1 cellular context compared by ENCODE assay signal in the genomic region with DNA sequence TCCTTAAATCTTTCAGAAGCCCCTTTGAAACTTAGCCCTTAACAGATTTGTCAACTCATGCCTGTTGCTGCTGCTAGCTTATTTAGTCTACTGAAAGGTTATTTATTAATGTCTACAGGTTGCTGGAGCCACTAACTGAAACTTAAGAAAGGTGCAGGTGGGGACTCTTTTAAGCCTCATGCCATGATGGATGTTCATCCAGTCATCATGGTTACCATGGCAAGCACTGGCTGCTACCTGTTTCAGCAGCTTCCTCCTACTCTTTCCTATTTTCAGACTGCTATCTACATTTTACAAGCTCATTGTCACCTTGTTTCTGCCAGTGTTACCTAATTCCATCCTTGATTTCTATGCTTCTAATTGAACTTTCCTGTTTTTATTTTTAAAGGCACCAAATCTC.
TF ChIP-seq lines count a peak whose summit lies in the region.

No MANE protein-coding gene starts in this region.

TF ChIP-seq in GM23338, 12 proteins besides CTCF, POLR2A, EP300 and RAD21 (continued from another document):
- TF ChIP-seq, protein P1, sequence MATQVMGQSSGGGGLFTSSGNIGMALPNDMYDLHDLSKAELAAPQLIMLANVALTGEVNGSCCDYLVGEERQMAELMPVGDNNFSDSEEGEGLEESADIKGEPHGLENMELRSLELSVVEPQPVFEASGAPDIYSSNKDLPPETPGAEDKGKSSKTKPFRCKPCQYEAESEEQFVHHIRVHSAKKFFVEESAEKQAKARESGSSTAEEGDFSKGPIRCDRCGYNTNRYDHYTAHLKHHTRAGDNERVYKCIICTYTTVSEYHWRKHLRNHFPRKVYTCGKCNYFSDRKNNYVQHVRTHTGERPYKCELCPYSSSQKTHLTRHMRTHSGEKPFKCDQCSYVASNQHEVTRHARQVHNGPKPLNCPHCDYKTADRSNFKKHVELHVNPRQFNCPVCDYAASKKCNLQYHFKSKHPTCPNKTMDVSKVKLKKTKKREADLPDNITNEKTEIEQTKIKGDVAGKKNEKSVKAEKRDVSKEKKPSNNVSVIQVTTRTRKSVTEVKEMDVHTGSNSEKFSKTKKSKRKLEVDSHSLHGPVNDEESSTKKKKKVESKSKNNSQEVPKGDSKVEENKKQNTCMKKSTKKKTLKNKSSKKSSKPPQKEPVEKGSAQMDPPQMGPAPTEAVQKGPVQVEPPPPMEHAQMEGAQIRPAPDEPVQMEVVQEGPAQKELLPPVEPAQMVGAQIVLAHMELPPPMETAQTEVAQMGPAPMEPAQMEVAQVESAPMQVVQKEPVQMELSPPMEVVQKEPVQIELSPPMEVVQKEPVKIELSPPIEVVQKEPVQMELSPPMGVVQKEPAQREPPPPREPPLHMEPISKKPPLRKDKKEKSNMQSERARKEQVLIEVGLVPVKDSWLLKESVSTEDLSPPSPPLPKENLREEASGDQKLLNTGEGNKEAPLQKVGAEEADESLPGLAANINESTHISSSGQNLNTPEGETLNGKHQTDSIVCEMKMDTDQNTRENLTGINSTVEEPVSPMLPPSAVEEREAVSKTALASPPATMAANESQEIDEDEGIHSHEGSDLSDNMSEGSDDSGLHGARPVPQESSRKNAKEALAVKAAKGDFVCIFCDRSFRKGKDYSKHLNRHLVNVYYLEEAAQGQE (IDR thresholded peaks at IDR 0.05; ENCODE audit: unreplicated experiment): no peak
- no peak for TF ChIP-seq STAT1 (IDR thresholded peaks at IDR 0.05; ENCODE audit: unreplicated experiment)
- TF ChIP-seq EZH2 (IDR thresholded peaks at IDR 0.05; ENCODE audit: low read depth, unreplicated experiment): no peak
- no peak for TF ChIP-seq ZNF331 (CRISPR knock-in tag; IDR thresholded peaks at IDR 0.05; ENCODE audit: low read depth)
- TF ChIP-seq, protein P2, sequence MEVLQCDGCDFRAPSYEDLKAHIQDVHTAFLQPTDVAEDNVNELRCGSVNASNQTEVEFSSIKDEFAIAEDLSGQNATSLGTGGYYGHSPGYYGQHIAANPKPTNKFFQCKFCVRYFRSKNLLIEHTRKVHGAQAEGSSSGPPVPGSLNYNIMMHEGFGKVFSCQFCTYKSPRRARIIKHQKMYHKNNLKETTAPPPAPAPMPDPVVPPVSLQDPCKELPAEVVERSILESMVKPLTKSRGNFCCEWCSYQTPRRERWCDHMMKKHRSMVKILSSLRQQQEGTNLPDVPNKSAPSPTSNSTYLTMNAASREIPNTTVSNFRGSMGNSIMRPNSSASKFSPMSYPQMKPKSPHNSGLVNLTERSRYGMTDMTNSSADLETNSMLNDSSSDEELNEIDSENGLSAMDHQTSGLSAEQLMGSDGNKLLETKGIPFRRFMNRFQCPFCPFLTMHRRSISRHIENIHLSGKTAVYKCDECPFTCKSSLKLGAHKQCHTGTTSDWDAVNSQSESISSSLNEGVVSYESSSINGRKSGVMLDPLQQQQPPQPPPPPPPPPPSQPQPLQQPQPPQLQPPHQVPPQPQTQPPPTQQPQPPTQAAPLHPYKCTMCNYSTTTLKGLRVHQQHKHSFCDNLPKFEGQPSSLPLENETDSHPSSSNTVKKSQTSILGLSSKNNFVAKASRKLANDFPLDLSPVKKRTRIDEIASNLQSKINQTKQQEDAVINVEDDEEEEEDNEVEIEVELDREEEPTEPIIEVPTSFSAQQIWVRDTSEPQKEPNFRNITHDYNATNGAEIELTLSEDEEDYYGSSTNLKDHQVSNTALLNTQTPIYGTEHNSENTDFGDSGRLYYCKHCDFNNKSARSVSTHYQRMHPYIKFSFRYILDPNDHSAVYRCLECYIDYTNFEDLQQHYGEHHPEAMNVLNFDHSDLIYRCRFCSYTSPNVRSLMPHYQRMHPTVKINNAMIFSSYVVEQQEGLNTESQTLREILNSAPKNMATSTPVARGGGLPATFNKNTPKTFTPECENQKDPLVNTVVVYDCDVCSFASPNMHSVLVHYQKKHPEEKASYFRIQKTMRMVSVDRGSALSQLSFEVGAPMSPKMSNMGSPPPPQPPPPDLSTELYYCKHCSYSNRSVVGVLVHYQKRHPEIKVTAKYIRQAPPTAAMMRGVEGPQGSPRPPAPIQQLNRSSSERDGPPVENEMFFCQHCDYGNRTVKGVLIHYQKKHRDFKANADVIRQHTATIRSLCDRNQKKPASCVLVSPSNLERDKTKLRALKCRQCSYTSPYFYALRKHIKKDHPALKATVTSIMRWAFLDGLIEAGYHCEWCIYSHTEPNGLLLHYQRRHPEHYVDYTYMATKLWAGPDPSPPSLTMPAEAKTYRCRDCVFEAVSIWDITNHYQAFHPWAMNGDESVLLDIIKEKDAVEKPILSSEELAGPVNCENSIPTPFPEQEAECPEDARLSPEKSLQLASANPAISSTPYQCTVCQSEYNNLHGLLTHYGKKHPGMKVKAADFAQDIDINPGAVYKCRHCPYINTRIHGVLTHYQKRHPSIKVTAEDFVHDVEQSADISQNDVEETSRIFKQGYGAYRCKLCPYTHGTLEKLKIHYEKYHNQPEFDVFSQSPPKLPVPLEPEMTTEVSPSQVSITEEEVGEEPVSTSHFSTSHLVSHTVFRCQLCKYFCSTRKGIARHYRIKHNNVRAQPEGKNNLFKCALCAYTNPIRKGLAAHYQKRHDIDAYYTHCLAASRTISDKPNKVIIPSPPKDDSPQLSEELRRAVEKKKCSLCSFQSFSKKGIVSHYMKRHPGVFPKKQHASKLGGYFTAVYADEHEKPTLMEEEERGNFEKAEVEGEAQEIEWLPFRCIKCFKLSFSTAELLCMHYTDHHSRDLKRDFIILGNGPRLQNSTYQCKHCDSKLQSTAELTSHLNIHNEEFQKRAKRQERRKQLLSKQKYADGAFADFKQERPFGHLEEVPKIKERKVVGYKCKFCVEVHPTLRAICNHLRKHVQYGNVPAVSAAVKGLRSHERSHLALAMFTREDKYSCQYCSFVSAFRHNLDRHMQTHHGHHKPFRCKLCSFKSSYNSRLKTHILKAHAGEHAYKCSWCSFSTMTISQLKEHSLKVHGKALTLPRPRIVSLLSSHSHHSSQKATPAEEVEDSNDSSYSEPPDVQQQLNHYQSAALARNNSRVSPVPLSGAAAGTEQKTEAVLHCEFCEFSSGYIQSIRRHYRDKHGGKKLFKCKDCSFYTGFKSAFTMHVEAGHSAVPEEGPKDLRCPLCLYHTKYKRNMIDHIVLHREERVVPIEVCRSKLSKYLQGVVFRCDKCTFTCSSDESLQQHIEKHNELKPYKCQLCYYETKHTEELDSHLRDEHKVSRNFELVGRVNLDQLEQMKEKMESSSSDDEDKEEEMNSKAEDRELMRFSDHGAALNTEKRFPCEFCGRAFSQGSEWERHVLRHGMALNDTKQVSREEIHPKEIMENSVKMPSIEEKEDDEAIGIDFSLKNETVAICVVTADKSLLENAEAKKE (CRISPR knock-in tag; IDR thresholded peaks at IDR 0.05): no peak
- TF ChIP-seq POLR2AphosphoS5 (IDR thresholded peaks at IDR 0.05; ENCODE audit: low read depth): no peak
- TF ChIP-seq ZNF114 (CRISPR knock-in tag; IDR thresholded peaks at IDR 0.05): no peak
- TF ChIP-seq, protein P3, sequence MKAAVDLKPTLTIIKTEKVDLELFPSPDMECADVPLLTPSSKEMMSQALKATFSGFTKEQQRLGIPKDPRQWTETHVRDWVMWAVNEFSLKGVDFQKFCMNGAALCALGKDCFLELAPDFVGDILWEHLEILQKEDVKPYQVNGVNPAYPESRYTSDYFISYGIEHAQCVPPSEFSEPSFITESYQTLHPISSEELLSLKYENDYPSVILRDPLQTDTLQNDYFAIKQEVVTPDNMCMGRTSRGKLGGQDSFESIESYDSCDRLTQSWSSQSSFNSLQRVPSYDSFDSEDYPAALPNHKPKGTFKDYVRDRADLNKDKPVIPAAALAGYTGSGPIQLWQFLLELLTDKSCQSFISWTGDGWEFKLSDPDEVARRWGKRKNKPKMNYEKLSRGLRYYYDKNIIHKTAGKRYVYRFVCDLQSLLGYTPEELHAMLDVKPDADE (IDR thresholded peaks at IDR 0.05): no peak
- TF ChIP-seq JUNB (IDR thresholded peaks at IDR 0.05; ENCODE audit: unreplicated experiment): no peak
TF ChIP-seq in GM23338: peak in this region for 0.
